In the genomic region with DNA sequence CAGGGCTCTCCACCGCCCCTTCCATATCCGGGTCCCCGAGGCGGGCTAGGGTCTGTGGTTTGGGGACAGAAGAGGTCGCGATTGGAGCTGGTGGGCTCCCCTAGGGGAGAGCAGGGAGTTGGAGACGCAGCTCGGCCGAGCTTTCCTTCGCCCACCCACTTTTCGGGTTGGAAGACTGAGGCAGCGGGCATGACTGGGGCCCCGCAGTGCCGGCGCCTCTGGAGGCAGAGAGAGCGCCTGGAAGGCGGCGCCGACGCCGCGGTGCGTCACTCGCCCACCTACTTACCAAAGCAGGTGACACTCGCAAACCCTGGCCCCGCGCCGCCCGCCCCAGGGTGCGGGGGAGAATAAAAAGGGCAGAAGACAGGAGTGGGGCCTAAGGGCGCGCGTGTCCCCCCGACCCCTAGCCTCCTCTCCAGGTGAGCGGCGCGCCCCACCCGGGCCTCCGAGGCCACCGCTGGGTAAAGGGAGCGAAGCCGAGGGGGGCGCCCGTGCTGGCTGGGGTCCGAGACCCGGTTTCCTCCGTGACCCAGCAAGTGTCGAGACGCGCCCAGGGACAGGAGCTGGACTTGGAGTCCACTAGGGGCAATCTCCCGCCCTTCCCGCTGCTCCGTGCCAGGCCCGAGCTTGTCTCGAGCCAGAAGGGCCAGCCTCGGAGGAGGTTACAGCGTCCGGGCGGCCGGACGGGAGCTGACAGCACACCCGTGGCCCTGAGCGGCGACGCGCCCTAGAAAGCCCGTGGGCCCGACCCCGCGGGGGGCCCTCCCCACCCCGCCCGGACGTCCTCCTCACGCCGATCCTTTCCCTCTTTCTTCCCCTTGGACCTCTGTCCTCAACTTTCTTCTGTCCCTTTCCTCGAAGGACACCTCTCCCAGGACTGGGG, we compare ENCODE assay signal across 8 cellular contexts. TPM values are rescaled to one million over a fixed set of nuclear protein-coding genes. Genes with fewer than 3 reads are reported as not detected.
DNase-seq lines count a peak whose midpoint lies in the region; ATAC-seq and TF ChIP-seq lines count a peak whose summit lies in the region.

No MANE protein-coding gene starts in this region.

- H3K4me1 Mint-ChIP-seq in brain, result peaks cover 26% of the 10 kb centered on the region

- H3K27ac Mint-ChIP-seq in brain, result no peak overlapping the region

- peaks cover 65% of the 10 kb centered on the region for H3K27me3 Mint-ChIP-seq in brain

- DNase-seq in AG09309 (ENCODE audit: low read depth) (no peak), T-helper 22 cell (ENCODE audit: low read depth) (peak; percentile 65), kidney epithelial cell (ENCODE audit: low read depth) (no peak), NCI-H2081 (lab: John Stamatoyannopoulos, UW) (no peak)
- DNase-seq in stimulated activated CD4-positive, alpha-beta T cell treated with anti-CD3 and anti-CD28 coated beads, Interleukin-1b, Interleukin-23, amount 100 ng/mL, for 48 hours, result peak; percentile 82

- ATAC-seq in GM19025 (IDR thresholded peaks at IDR 0.05; ENCODE audit: low read depth, unreplicated experiment) (peak; percentile 21), HG03280 (IDR thresholded peaks at IDR 0.05; ENCODE audit: unreplicated experiment) (peak; percentile 43)

- peaks cover 12 to 22% (median 13%) of the 10 kb centered on the region in 5 experiments for H3K9me3 Mint-ChIP-seq in brain

- no peaks in the 10 kb centered on the region for H3K36me3 ChIP-seq in kidney epithelial cell (ENCODE audit: control insufficient read depth, insufficient read depth, low read length)

- no peaks in the 10 kb centered on the region for H3K36me3 Mint-ChIP-seq in brain

- TF ChIP-seq CTCF in AG09309 (IDR thresholded peaks at IDR 0.05; ENCODE audit: control insufficient read depth, insufficient read depth, low read depth, low read length, missing control alignments) (no peak), brain (conservative IDR thresholded peaks at IDR 0.05) (peak in 1 of 2 experiments; percentile 16), kidney epithelial cell (IDR thresholded peaks at IDR 0.05; ENCODE audit: insufficient read depth, low read length, poor library complexity, severe bottlenecking) (peak; percentile 26)

- H3K4me3 Mint-ChIP-seq in brain, result peak overlapping the region; percentile 79 to 86 (median 83)

- H3K4me3 ChIP-seq in AG09309 (ENCODE audit: control insufficient read depth, low read depth, low read length), result peak overlapping the region; percentile 89
- peak overlapping the region; percentile 52 for H3K4me3 ChIP-seq in kidney epithelial cell (ENCODE audit: low read depth, low read length)

- H3K27me3 ChIP-seq in kidney epithelial cell (ENCODE audit: control insufficient read depth, insufficient read depth, low read length), result no peaks in the 10 kb centered on the region

RNA-seq across cellular contexts. Expression of a gene that starts 34.4 kb away (rescaled TPM):
- polyA plus RNA-seq in brain (ENCODE audit: insufficient read depth, low read depth, low replicate concordance), result 13.2 TPM
- 0.33 and 2.3 TPM in 2 replicates for total RNA-seq in kidney epithelial cell

Comparison
In these comparisons a context has a peak if more than half of its experiments do, and no peak if none do; other contexts are left out.
1. DNase-seq: peak in T-helper 22 cell (single experiment) and stimulated activated CD4-positive, alpha-beta T cell treated with anti-CD3 and anti-CD28 coated beads, Interleukin-1b, Interleukin-23, amount 100 ng/mL, for 48 hours (single experiment); none in AG09309 (single experiment), kidney epithelial cell (single experiment) and NCI-H2081 (0 of 2).